8 cellular contexts compared by ENCODE assay signal in the genomic region with DNA sequence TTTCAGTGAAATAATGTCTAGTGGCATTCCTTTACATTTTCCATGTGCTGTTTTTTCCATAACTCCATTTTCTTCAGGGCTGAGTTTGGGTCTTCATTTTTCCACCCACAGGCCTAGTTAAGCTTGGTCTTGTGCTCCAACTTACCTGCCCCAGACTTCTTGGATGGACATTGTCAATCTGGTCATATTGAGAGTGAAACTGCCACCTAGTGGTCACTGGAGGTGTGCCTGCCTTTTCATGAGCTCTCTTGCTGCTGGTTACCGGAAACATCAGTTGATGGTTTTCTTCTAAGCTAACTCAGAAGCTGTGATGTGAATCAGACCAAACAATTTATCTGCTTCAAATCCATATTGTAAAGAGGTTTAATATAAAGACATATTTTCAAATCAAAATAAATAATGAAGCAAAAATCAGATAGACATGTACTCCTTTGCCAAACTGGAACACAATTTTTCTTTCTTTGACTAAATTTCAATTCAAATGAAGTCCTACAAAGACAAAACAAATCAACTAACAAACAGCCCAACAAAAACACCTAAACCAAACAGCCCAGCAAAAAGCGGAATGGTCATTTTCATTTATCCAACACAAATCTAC.
DNase-seq lines count a peak whose midpoint lies in the region; ATAC-seq and TF ChIP-seq lines count a peak whose summit lies in the region.

No MANE protein-coding gene starts in this region.

- H3K27me3 ChIP-seq in RWPE2 (ENCODE audit: insufficient read depth, poor library complexity, severe bottlenecking) (no peaks in the 10 kb centered on the region), psoas muscle (ENCODE audit: insufficient read depth in 3 of 3, low read length in 2 of 3) (no peaks in the 10 kb centered on the region)

- H3K27ac ChIP-seq in RWPE2 (ENCODE audit: poor library complexity, severe bottlenecking), result no peak overlapping the region
- H3K27ac ChIP-seq in psoas muscle, result no peak overlapping the region

- peak; percentile 99 for TF ChIP-seq CTCF in RWPE2 (IDR thresholded peaks at IDR 0.05; ENCODE audit: poor library complexity, severe bottlenecking)
- TF ChIP-seq CTCF in psoas muscle (IDR thresholded peaks at IDR 0.05), result peak; percentile 66

- ATAC-seq in GM19328 (IDR thresholded peaks at IDR 0.05; ENCODE audit: unreplicated experiment) (peak; percentile 54), RWPE2 (ENCODE audit: low read depth) (peak; percentile 65), psoas muscle (peak in 2 of 4 donors; percentile 49 to 56), GM21619 (IDR thresholded peaks at IDR 0.05; ENCODE audit: unreplicated experiment) (no peak)

- H3K36me3 ChIP-seq in RWPE2 (ENCODE audit: low read depth) (no peaks in the 10 kb centered on the region), psoas muscle (ENCODE audit: insufficient read depth in 1 of 2, low read depth in 1 of 2) (no peaks in the 10 kb centered on the region)

- DNase-seq in COLO668 (lab: John Stamatoyannopoulos, UW; ENCODE audit: unreplicated experiment) (peak; percentile 34), HT-29 (ENCODE audit: low spot score) (peak; percentile 89), RWPE2 (ENCODE audit: low spot score) (no peak), globus pallidus (ENCODE audit: low spot score) (peak; percentile 42), psoas muscle (peak; percentile 19 to 56)
- peak; percentile 60 for DNase-seq in activated gamma-delta T cell treated with anti-CD3 and anti-CD28 coated beads, Interleukin-2, amount 50 U/mL, for 16 hours (ENCODE audit: low read depth)

- H3K4me3 ChIP-seq in RWPE2 (ENCODE audit: severe bottlenecking) (no peak overlapping the region), psoas muscle (no peak overlapping the region)

- H3K4me1 ChIP-seq in RWPE2 (ENCODE audit: insufficient read depth, poor library complexity, severe bottlenecking) (peaks cover 5% of the 10 kb centered on the region), psoas muscle (no peaks in the 10 kb centered on the region)

- H3K9me3 ChIP-seq in RWPE2 (ENCODE audit: severe bottlenecking) (no peaks in the 10 kb centered on the region), psoas muscle (no peaks in the 10 kb centered on the region)

- WGBS in psoas muscle, 3 donors, result 67 to 70% (median 68%) methylated on average over 2 of the region's 2 CpGs

- intact Hi-C loops in psoas muscle (cut with DNase I), result loop anchor here in 1 of 2 donors (5.0 kb wide), 1 partner anchor 257 kb away; no protein-coding TSS in a partner anchor
